In the genomic region with DNA sequence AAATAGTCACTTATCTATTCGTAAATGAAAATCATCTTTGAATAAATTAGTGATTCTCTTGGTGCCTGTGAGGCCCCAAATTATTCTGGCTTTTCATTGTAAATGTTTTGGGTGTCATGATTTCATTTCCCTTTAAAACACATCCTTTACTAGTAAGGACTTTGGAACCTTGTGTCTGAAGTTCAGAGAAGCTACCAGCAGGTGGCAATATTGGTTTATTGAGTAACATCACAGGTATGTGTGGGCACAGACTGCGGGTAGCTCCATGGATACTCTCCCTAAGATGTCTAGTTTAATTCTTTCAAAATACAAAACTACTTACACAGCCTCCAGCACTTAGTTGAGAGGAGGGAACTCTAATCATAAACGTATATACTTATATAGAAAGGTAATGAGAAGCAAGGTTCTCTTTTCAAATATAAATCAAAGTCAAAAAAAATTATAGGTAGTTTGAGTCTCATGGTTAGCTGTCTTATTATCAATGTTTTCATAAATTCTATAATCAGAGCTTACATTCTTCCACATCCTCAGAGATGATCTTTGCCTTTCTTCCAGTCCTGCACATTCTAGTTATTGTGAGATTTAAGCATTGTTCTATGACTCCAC, we compare ENCODE assay signal across 8 cellular contexts.
A peak's percentile ranks its signal among the peaks of the same experiment; 100 is the strongest.
DNase-seq lines count a peak whose midpoint lies in the region; ATAC-seq and TF ChIP-seq lines count a peak whose summit lies in the region.

No MANE protein-coding gene starts in this region.

- H3K27ac Mint-ChIP-seq in activated CD4-positive, alpha-beta T cell treated with anti-CD3 and anti-CD28 coated beads, Interleukin-2, amount 10 ng/mL, durations not matched to agents 24 days and 14 days, result no peak overlapping the region

- H3K4me3 Mint-ChIP-seq in activated CD4-positive, alpha-beta T cell treated with anti-CD3 and anti-CD28 coated beads, Interleukin-2, amount 10 ng/mL, durations not matched to agents 24 days and 14 days, result no peak overlapping the region

- H3K9me3 ChIP-seq in DOHH2 (ENCODE audit: control insufficient read depth, insufficient read depth, low read length) (no peaks in the 10 kb centered on the region), gastroesophageal sphincter (no peaks in the 10 kb centered on the region), vagina (no peaks in the 10 kb centered on the region)

- H3K36me3 Mint-ChIP-seq in activated CD4-positive, alpha-beta T cell treated with anti-CD3 and anti-CD28 coated beads, Interleukin-2, amount 10 ng/mL, durations not matched to agents 24 days and 14 days (ENCODE audit: low read depth), result no peaks in the 10 kb centered on the region

- intact Hi-C loops in activated CD4-positive, alpha-beta T cell treated with anti-CD3 and anti-CD28 coated beads, Interleukin-2, amount 10 ng/mL, durations not matched to agents 24 days and 14 days (cut with micrococcal nuclease), result loop anchor here (2.0 to 10.0 kb wide), 2 partner anchors 102 to 452 kb away; no protein-coding TSS in a partner anchor
- intact Hi-C loops in vagina (cut with DNase I), result no loop called here

- DNase-seq in NCI-H2196 (lab: John Stamatoyannopoulos, UW; ENCODE audit: unreplicated experiment) (peak; percentile 82), pulmonary artery endothelial cell (ENCODE audit: low read depth, low spot score) (peak; percentile 5), vagina (ENCODE audit: extremely low spot score in 2 of 2) (no peak)
- peak; percentile 81 for DNase-seq in activated CD4-positive, alpha-beta T cell treated with anti-CD3 and anti-CD28 coated beads, Interleukin-2, amount 10 ng/mL, durations not matched to agents 24 days and 14 days

- H3K27ac ChIP-seq in DOHH2 (ENCODE audit: low read depth, low read length), result no peak overlapping the region
- no peak overlapping the region for H3K27ac ChIP-seq in gastroesophageal sphincter
- no peak overlapping the region for H3K27ac ChIP-seq in vagina

- TF ChIP-seq EP300 in gastroesophageal sphincter (IDR thresholded peaks at IDR 0.05), result no peak

- H3K79me2 ChIP-seq in DOHH2 (ENCODE audit: control insufficient read depth, low read length), result no peaks in the 10 kb centered on the region

- no peaks in the 10 kb centered on the region for H3K9me2 ChIP-seq in DOHH2 (replicated peaks; ENCODE audit: control insufficient read depth, low read length)

- no peaks in the 10 kb centered on the region for H3K9me3 Mint-ChIP-seq in activated CD4-positive, alpha-beta T cell treated with anti-CD3 and anti-CD28 coated beads, Interleukin-2, amount 10 ng/mL, durations not matched to agents 24 days and 14 days

- no peak overlapping the region for H3K4me2 ChIP-seq in DOHH2 (ENCODE audit: low read length)

- H4K20me1 ChIP-seq in DOHH2 (ENCODE audit: control insufficient read depth, insufficient read depth, low read depth, low read length), result no peaks in the 10 kb centered on the region

- H3K4me3 ChIP-seq in DOHH2 (ENCODE audit: low read length) (no peak overlapping the region), gastroesophageal sphincter (no peak overlapping the region), vagina (no peak overlapping the region)

- no peaks in the 10 kb centered on the region for H3K36me3 ChIP-seq in DOHH2 (ENCODE audit: control insufficient read depth, low read length)
- no peaks in the 10 kb centered on the region for H3K36me3 ChIP-seq in gastroesophageal sphincter
- H3K36me3 ChIP-seq in vagina, result no peaks in the 10 kb centered on the region

- peak; percentile 89 for TF ChIP-seq CTCF in DOHH2 (IDR thresholded peaks at IDR 0.05; ENCODE audit: low read depth, low read length, poor library complexity, severe bottlenecking)
- TF ChIP-seq CTCF in gastroesophageal sphincter (IDR thresholded peaks at IDR 0.05), result peak; percentile 12 to 57 (median 42)
- TF ChIP-seq CTCF in vagina (IDR thresholded peaks at IDR 0.05), result no peak

- peak; percentile 94 for ATAC-seq in GM19395 (IDR thresholded peaks at IDR 0.05; ENCODE audit: unreplicated experiment)
- peak; percentile 87 for ATAC-seq in HG03196 (IDR thresholded peaks at IDR 0.05; ENCODE audit: unreplicated experiment)
- ATAC-seq in gastroesophageal sphincter, result no peak

- H3K4me1 Mint-ChIP-seq in activated CD4-positive, alpha-beta T cell treated with anti-CD3 and anti-CD28 coated beads, Interleukin-2, amount 10 ng/mL, durations not matched to agents 24 days and 14 days, result no peaks in the 10 kb centered on the region

- peaks cover 5% of the 10 kb centered on the region; the same call in 1 of the 2 replicates for H3K27me3 ChIP-seq in DOHH2 (ENCODE audit: control insufficient read depth, low read length)
- H3K27me3 ChIP-seq in gastroesophageal sphincter, result peaks cover 3% of the 10 kb centered on the region
- H3K27me3 ChIP-seq in vagina, result no peaks in the 10 kb centered on the region

- peaks cover 3% of the 10 kb centered on the region for H3K4me1 ChIP-seq in DOHH2 (ENCODE audit: control insufficient read depth, low read length)
- no peaks in the 10 kb centered on the region for H3K4me1 ChIP-seq in gastroesophageal sphincter
- H3K4me1 ChIP-seq in vagina, result no peaks in the 10 kb centered on the region

- TF ChIP-seq POLR2A in gastroesophageal sphincter (IDR thresholded peaks at IDR 0.05), result no peak
- no peak for TF ChIP-seq POLR2A in vagina (IDR thresholded peaks at IDR 0.05)

- 21 to 23% methylated on average over 3 of the region's 3 CpGs for WGBS in gastroesophageal sphincter (ENCODE audit: low coverage in 1 of 2), 2 donors

- no peaks in the 10 kb centered on the region for H3F3A ChIP-seq in DOHH2 (ENCODE audit: control insufficient read depth, insufficient read depth)

- no peaks in the 10 kb centered on the region for H3K27me3 Mint-ChIP-seq in activated CD4-positive, alpha-beta T cell treated with anti-CD3 and anti-CD28 coated beads, Interleukin-2, amount 10 ng/mL, durations not matched to agents 24 days and 14 days

Comparison
In these comparisons a context has a peak if more than half of its experiments do, and no peak if none do; other contexts are left out.
1. CTCF ChIP-seq: peak in DOHH2 (single experiment) and gastroesophageal sphincter (4 of 4); none in vagina (0 of 3).
2. DNase-seq: peak in NCI-H2196 (single experiment), activated CD4-positive, alpha-beta T cell treated with anti-CD3 and anti-CD28 coated beads, Interleukin-2, amount 10 ng/mL, durations not matched to agents 24 days and 14 days (single experiment) and pulmonary artery endothelial cell (single experiment); none in vagina (0 of 2).